In genomic region chr3:50351318-50351687, GRCh38 we compare ENCODE assay signal across 8 cellular contexts. TPM values are rescaled to one million over a fixed set of nuclear protein-coding genes. Genes with fewer than 3 reads are reported as not detected.
DNase-seq lines count a peak whose midpoint lies in the region; ATAC-seq and TF ChIP-seq lines count a peak whose summit lies in the region.

No MANE protein-coding gene starts in this region.

- intact Hi-C loops in activated CD4-positive, alpha-beta T cell treated with anti-CD3 and anti-CD28 coated beads for 36 hours (cut with DNase I, micrococcal nuclease): loop anchor here (1.0 to 10.0 kb wide), 10 partner anchors 8 to 1706 kb away; partner anchors contain the start of genes CISH (in 2 of the 2), TMEM115 (in 2 of the 2), C3orf18 (in 1 of the 2) and DCAF1 (in 1 of the 2)

- no peaks in the 10 kb centered on the region for H3K9me3 Mint-ChIP-seq in activated CD4-positive, alpha-beta T cell treated with anti-CD3 and anti-CD28 coated beads for 36 hours (ENCODE audit: low read depth)
- H3K9me3 Mint-ChIP-seq in activated naive CD8-positive, alpha-beta T cell treated with anti-CD3 and anti-CD28 coated beads, Interleukin-2, amount 10 ng/mL, durations not matched to agents 7 days and 5 days: no peaks in the 10 kb centered on the region

- POLR2A ChIA-PET in activated CD4-positive, alpha-beta T cell treated with anti-CD3 and anti-CD28 coated beads for 36 hours (lab: Charles Lee): interaction anchor here (0.5 to 2.7 kb wide), 4 partner anchors 11 to 235 kb away, joined by 3 to 20 read pairs (median 6); partner anchors contain the start of gene RASSF1
- POLR2A ChIA-PET in activated naive CD8-positive, alpha-beta T cell treated with anti-CD3 and anti-CD28 coated beads, Interleukin-2, amount 10 ng/mL, durations not matched to agents 7 days and 5 days (lab: Charles Lee): interaction anchor here (1.2 to 7.0 kb wide), 13 partner anchors 8 to 260 kb away, joined by 3 to 110 read pairs (median 12); partner anchors contain the start of genes C3orf18, CISH, HEMK1 and HYAL3

- H3K36me3 Mint-ChIP-seq in activated CD4-positive, alpha-beta T cell treated with anti-CD3 and anti-CD28 coated beads for 36 hours (ENCODE audit: low read depth): peaks cover 31% of the 10 kb centered on the region
- peaks cover 14% of the 10 kb centered on the region for H3K36me3 Mint-ChIP-seq in activated naive CD8-positive, alpha-beta T cell treated with anti-CD3 and anti-CD28 coated beads, Interleukin-2, amount 10 ng/mL, durations not matched to agents 7 days and 5 days

- H3K4me3 Mint-ChIP-seq in activated CD4-positive, alpha-beta T cell treated with anti-CD3 and anti-CD28 coated beads for 36 hours: peak overlapping the region; percentile 90
- H3K4me3 Mint-ChIP-seq in activated naive CD8-positive, alpha-beta T cell treated with anti-CD3 and anti-CD28 coated beads, Interleukin-2, amount 10 ng/mL, durations not matched to agents 7 days and 5 days: peak overlapping the region; percentile 90

- peaks cover 55% of the 10 kb centered on the region for H3K4me1 Mint-ChIP-seq in activated CD4-positive, alpha-beta T cell treated with anti-CD3 and anti-CD28 coated beads for 36 hours
- peaks cover 41% of the 10 kb centered on the region for H3K4me1 Mint-ChIP-seq in activated naive CD8-positive, alpha-beta T cell treated with anti-CD3 and anti-CD28 coated beads, Interleukin-2, amount 10 ng/mL, durations not matched to agents 7 days and 5 days

- peak overlapping the region; percentile 78 for H3K4me3 ChIP-seq in kidney epithelial cell (ENCODE audit: low read depth, low read length)

- no peaks in the 10 kb centered on the region for H3K27me3 Mint-ChIP-seq in activated CD4-positive, alpha-beta T cell treated with anti-CD3 and anti-CD28 coated beads for 36 hours
- H3K27me3 Mint-ChIP-seq in activated naive CD8-positive, alpha-beta T cell treated with anti-CD3 and anti-CD28 coated beads, Interleukin-2, amount 10 ng/mL, durations not matched to agents 7 days and 5 days: no peaks in the 10 kb centered on the region

- no peaks in the 10 kb centered on the region for H3K27me3 ChIP-seq in kidney epithelial cell (ENCODE audit: control insufficient read depth, insufficient read depth, low read length)

- peak overlapping the region; percentile 93 for H3K27ac ChIP-seq in temporal lobe (ENCODE audit: low read depth, low read length)

- ATAC-seq in activated CD4-positive, alpha-beta T cell treated with anti-CD3 and anti-CD28 coated beads for 36 hours: no peak
- ATAC-seq in activated naive CD8-positive, alpha-beta T cell treated with anti-CD3 and anti-CD28 coated beads, Interleukin-2, amount 10 ng/mL, durations not matched to agents 7 days and 5 days (ENCODE audit: low read depth): no peak
- no peak for ATAC-seq in GM18861 (IDR thresholded peaks at IDR 0.05; ENCODE audit: unreplicated experiment)

- H3K27ac Mint-ChIP-seq in activated CD4-positive, alpha-beta T cell treated with anti-CD3 and anti-CD28 coated beads for 36 hours: peak overlapping the region; percentile 80
- peak overlapping the region; percentile 93 for H3K27ac Mint-ChIP-seq in activated naive CD8-positive, alpha-beta T cell treated with anti-CD3 and anti-CD28 coated beads, Interleukin-2, amount 10 ng/mL, durations not matched to agents 7 days and 5 days

- H3K36me3 ChIP-seq in kidney epithelial cell (ENCODE audit: control insufficient read depth, insufficient read depth, low read length): peaks cover 1% of the 10 kb centered on the region

- DNase-seq in activated CD4-positive, alpha-beta T cell treated with anti-CD3 and anti-CD28 coated beads for 36 hours: no peak
- no peak for DNase-seq in activated CD4-positive, alpha-beta T cell treated with anti-CD3 and anti-CD28 coated beads for 4 hours
- no peak for DNase-seq in activated naive CD8-positive, alpha-beta T cell treated with anti-CD3 and anti-CD28 coated beads, Interleukin-2, amount 10 ng/mL, durations not matched to agents 7 days and 5 days
- DNase-seq in kidney epithelial cell (ENCODE audit: low read depth) (no peak), NCI-H1092 treated with DMSO at 0.1 percent for 48 hours (lab: John Stamatoyannopoulos, UW) (no peak), kidney tubule cell (ENCODE audit: low spot score) (no peak)

- no peak for TF ChIP-seq CTCF in kidney epithelial cell (IDR thresholded peaks at IDR 0.05; ENCODE audit: insufficient read depth, low read length, poor library complexity, severe bottlenecking)

- CTCF ChIA-PET in activated CD4-positive, alpha-beta T cell treated with anti-CD3 and anti-CD28 coated beads for 36 hours (lab: Charles Lee): interaction anchor here (1.0 to 1.9 kb wide), 2 partner anchors 9 to 13 kb away, joined by 3 to 17 read pairs; no protein-coding TSS in a partner anchor

RNA-seq across cellular contexts. Expression of gene CYB561D2, which starts 0.6 kb away (rescaled TPM):
- 10 to 100 TPM; 10.3 to 14.3 TPM for total RNA-seq in activated CD4-positive, alpha-beta T cell treated with anti-CD3 and anti-CD28 coated beads for 36 hours
- total RNA-seq in activated naive CD8-positive, alpha-beta T cell treated with anti-CD3 and anti-CD28 coated beads, Interleukin-2, amount 10 ng/mL, durations not matched to agents 7 days and 5 days: 10 to 100 TPM; 35.0 to 38.9 TPM
- total RNA-seq in kidney epithelial cell (22.3 and 24.0 TPM in 2 replicates), temporal lobe (8.1 TPM)

RNA-seq across cellular contexts. Expression of gene NPRL2, which starts 0.7 kb away (rescaled TPM):
- total RNA-seq in activated CD4-positive, alpha-beta T cell treated with anti-CD3 and anti-CD28 coated beads for 36 hours: 10 to 100 TPM; 42.5 to 43.0 TPM
- 10 to 100 TPM; 55.8 to 58.2 TPM for total RNA-seq in activated naive CD8-positive, alpha-beta T cell treated with anti-CD3 and anti-CD28 coated beads, Interleukin-2, amount 10 ng/mL, durations not matched to agents 7 days and 5 days
- total RNA-seq in kidney epithelial cell (18.0 and 19.0 TPM in 2 replicates), temporal lobe (15.2 TPM)

RNA-seq across cellular contexts. Expression of gene ZMYND10, which starts 5.8 kb away (rescaled TPM):
- total RNA-seq in activated CD4-positive, alpha-beta T cell treated with anti-CD3 and anti-CD28 coated beads for 36 hours: 1 to 10 TPM; 1.0 to 1.3 TPM
- 1 to 10 TPM; 2.2 to 2.7 TPM for total RNA-seq in activated naive CD8-positive, alpha-beta T cell treated with anti-CD3 and anti-CD28 coated beads, Interleukin-2, amount 10 ng/mL, durations not matched to agents 7 days and 5 days
- total RNA-seq in kidney epithelial cell (1.7 TPM in 1 of 2 replicates, not detected in the other), temporal lobe (5.9 TPM)

RNA-seq across cellular contexts. Expression of gene TMEM115, which starts 8.0 kb away (rescaled TPM):
- total RNA-seq in activated CD4-positive, alpha-beta T cell treated with anti-CD3 and anti-CD28 coated beads for 36 hours: 10 to 100 TPM; 13.1 to 16.1 TPM
- 10 to 100 TPM; 23.4 to 24.4 TPM for total RNA-seq in activated naive CD8-positive, alpha-beta T cell treated with anti-CD3 and anti-CD28 coated beads, Interleukin-2, amount 10 ng/mL, durations not matched to agents 7 days and 5 days
- total RNA-seq in kidney epithelial cell: 82.5 and 90.0 TPM in 2 replicates
- 11.6 TPM for total RNA-seq in temporal lobe

RNA-seq across cellular contexts. Expression of gene RASSF1, which starts 10.7 kb away (rescaled TPM):
- 10 to 100 TPM; 30.8 to 50.7 TPM for total RNA-seq in activated CD4-positive, alpha-beta T cell treated with anti-CD3 and anti-CD28 coated beads for 36 hours
- 100 to 1,000 TPM; 183 to 188 TPM for total RNA-seq in activated naive CD8-positive, alpha-beta T cell treated with anti-CD3 and anti-CD28 coated beads, Interleukin-2, amount 10 ng/mL, durations not matched to agents 7 days and 5 days
- total RNA-seq in kidney epithelial cell (16.6 and 19.9 TPM in 2 replicates), temporal lobe (10.1 TPM)
